Comparison of ENCODE assay signal across 8 cellular contexts in genomic region chr3:162498626-162499025, GRCh38.
"Had no signal": no experiment of that assay in that cellular context is flagged by ENCODE, and none has a peak within 500 bp of the region (broad histone marks: within the 10 kb centered on the region; RNA-seq: fewer than 3 reads in every experiment).

No MANE protein-coding gene starts in this region.

- H3K4me2 ChIP-seq: KMS-11 had no signal

- H3K4me3 ChIP-seq: K562 had no signal

- FAIRE-seq: HepG2, HTR-8/SVneo, K562 had no signal

- H3K27ac ChIP-seq: HL-60, KMS-11 had no signal

- H3K9ac ChIP-seq: KMS-11 had no signal

- DNase-seq: IMR-90, KBM-7, KG1 had no signal

- ATAC-seq: HepG2, K562 had no signal
